In genomic region chr22:50600541-50600940, GRCh38 we compare ENCODE assay signal across 8 cellular contexts. TPM values are rescaled to one million over a fixed set of nuclear protein-coding genes. Genes with fewer than 3 reads are reported as not detected.
DNase-seq lines count a peak whose midpoint lies in the region; ATAC-seq and TF ChIP-seq lines count a peak whose summit lies in the region.

TSS of gene MAPK8IP2 (plus strand) at chr22:50600793. CDS start at chr22:50600819, 26 bp downstream.

- no peaks in the 10 kb centered on the region for H3K9me3 ChIP-seq in spleen

- TF ChIP-seq POLR2A in spleen (IDR thresholded peaks at IDR 0.05): no peak

- CTCF ChIA-PET in activated CD8-positive, alpha-beta memory T cell treated with anti-CD3 and anti-CD28 coated beads, Interleukin-2, amount 10 ng/mL, durations not matched to agents 7 days and 5 days (lab: Charles Lee): no interaction called here
- CTCF ChIA-PET in WTC11 (lab: Charles Lee): interaction anchor here (1.0 kb wide), 1 partner anchor 20 kb away, joined by 3 read pairs; no protein-coding TSS in a partner anchor

- no peak within 1 kb of the TSS for H3K27ac ChIP-seq in spleen

- intact Hi-C loops in left cardiac atrium (cut with DNase I): no loop called here
- intact Hi-C loops in spleen (cut with DNase I; ENCODE audit: low total_unique reads): no loop called here

- H3K4me3 ChIP-seq in spleen: peak within 1 kb of the TSS in 7 of 8 donors; percentile 25 to 71 (median 50)

- H3K9me3 Mint-ChIP-seq in activated CD8-positive, alpha-beta memory T cell treated with anti-CD3 and anti-CD28 coated beads, Interleukin-2, amount 10 ng/mL, durations not matched to agents 7 days and 5 days (ENCODE audit: low read depth): no peaks in the 10 kb centered on the region
- H3K9me3 Mint-ChIP-seq in WTC11: no peaks in the 10 kb centered on the region

- peaks cover 6% of the 10 kb centered on the region for H3K4me1 Mint-ChIP-seq in activated CD8-positive, alpha-beta memory T cell treated with anti-CD3 and anti-CD28 coated beads, Interleukin-2, amount 10 ng/mL, durations not matched to agents 7 days and 5 days
- H3K4me1 Mint-ChIP-seq in WTC11: peaks cover 12% of the 10 kb centered on the region; the same call in 1 of the 2 replicates

- H3K36me3 ChIP-seq in spleen: peaks cover 0 to 5% (median 0%) of the 10 kb centered on the region in 6 donors

- peak; percentile 35 for ATAC-seq in activated CD8-positive, alpha-beta memory T cell treated with anti-CD3 and anti-CD28 coated beads, Interleukin-2, amount 10 ng/mL, durations not matched to agents 7 days and 5 days
- ATAC-seq in WTC11 (peak; percentile 21), left cardiac atrium (peak; percentile 56 to 58), HG03135 (IDR thresholded peaks at IDR 0.05; ENCODE audit: unreplicated experiment) (no peak)

- H3K27ac Mint-ChIP-seq in activated CD8-positive, alpha-beta memory T cell treated with anti-CD3 and anti-CD28 coated beads, Interleukin-2, amount 10 ng/mL, durations not matched to agents 7 days and 5 days: no peak within 1 kb of the TSS
- no peak within 1 kb of the TSS for H3K27ac Mint-ChIP-seq in WTC11

- peaks cover 5 to 75% (median 51%) of the 10 kb centered on the region in 7 donors for H3K27me3 ChIP-seq in spleen (replicated peaks in 1 of 7)

- WGBS in spleen, 5 donors: 0 to 1% (median 1%) methylated on average over 4 to 61 of the region's 62 CpGs

- TF ChIP-seq CTCF in WTC11 (IDR thresholded peaks at IDR 0.05) (no peak), spleen (IDR thresholded peaks at IDR 0.05 in 8 of 11, conservative IDR thresholded peaks at IDR 0.05 in 3 of 11) (no peak)

- no peak for DNase-seq in activated CD8-positive, alpha-beta memory T cell treated with anti-CD3 and anti-CD28 coated beads, Interleukin-2, amount 10 ng/mL, durations not matched to agents 7 days and 5 days
- DNase-seq in activated CD8-positive, alpha-beta memory T cell treated with anti-CD3 and anti-CD28 coated beads for 24 hours: no peak
- no peak for DNase-seq in WTC11 (ENCODE audit: low spot score)
- DNase-seq in left cardiac atrium: no peak
- peak; percentile 70 for DNase-seq in spleen
- DNase-seq in DMS153 (lab: John Stamatoyannopoulos, UW): no peak
- DNase-seq in SIG-M5 (lab: John Stamatoyannopoulos, UW): no peak

- peak within 1 kb of the TSS; percentile 27 for H3K4me3 Mint-ChIP-seq in activated CD8-positive, alpha-beta memory T cell treated with anti-CD3 and anti-CD28 coated beads, Interleukin-2, amount 10 ng/mL, durations not matched to agents 7 days and 5 days
- peak within 1 kb of the TSS; percentile 62 for H3K4me3 Mint-ChIP-seq in WTC11

- no peaks in the 10 kb centered on the region for H3K36me3 Mint-ChIP-seq in activated CD8-positive, alpha-beta memory T cell treated with anti-CD3 and anti-CD28 coated beads, Interleukin-2, amount 10 ng/mL, durations not matched to agents 7 days and 5 days
- H3K36me3 Mint-ChIP-seq in WTC11: no peaks in the 10 kb centered on the region

- H3K4me1 ChIP-seq in spleen: peaks cover 0 to 30% (median 16%) of the 10 kb centered on the region in 6 donors

- H3K27me3 Mint-ChIP-seq in activated CD8-positive, alpha-beta memory T cell treated with anti-CD3 and anti-CD28 coated beads, Interleukin-2, amount 10 ng/mL, durations not matched to agents 7 days and 5 days: peaks cover 45% of the 10 kb centered on the region
- H3K27me3 Mint-ChIP-seq in WTC11 (ENCODE audit: low read depth): peaks cover 69% of the 10 kb centered on the region

- POLR2A ChIA-PET in WTC11 (lab: Charles Lee): no interaction called here

TF ChIP-seq in WTC11, 78 proteins besides CTCF, POLR2A, EP300 and RAD21:
- TF ChIP-seq MXD4 (CRISPR knock-in tag; IDR thresholded peaks at IDR 0.05; ENCODE audit: borderline replicate concordance) (no peak), ZNF232 (CRISPR knock-in tag; IDR thresholded peaks at IDR 0.05) (no peak), FOXJ3 (CRISPR knock-in tag; IDR thresholded peaks at IDR 0.05; ENCODE audit: borderline replicate concordance) (no peak), CBFB (CRISPR knock-in tag; IDR thresholded peaks at IDR 0.05; ENCODE audit: low read depth) (no peak), ZBTB21 (CRISPR knock-in tag; IDR thresholded peaks at IDR 0.05; ENCODE audit: borderline replicate concordance) (no peak), ZNF396 (CRISPR knock-in tag; IDR thresholded peaks at IDR 0.05; ENCODE audit: borderline replicate concordance) (no peak), ZMAT4 (CRISPR knock-in tag; IDR thresholded peaks at IDR 0.05) (no peak), PREB (CRISPR knock-in tag; IDR thresholded peaks at IDR 0.05; ENCODE audit: borderline replicate concordance) (no peak), NR3C1 (CRISPR knock-in tag; conservative IDR thresholded peaks at IDR 0.05; ENCODE audit: low read depth) (no peak), USF2 (CRISPR knock-in tag; IDR thresholded peaks at IDR 0.05) (no peak), SMAD4 (CRISPR knock-in tag; IDR thresholded peaks at IDR 0.05) (no peak), ELF4 (CRISPR knock-in tag; IDR thresholded peaks at IDR 0.05; ENCODE audit: low read depth) (no peak), MLX (CRISPR knock-in tag; IDR thresholded peaks at IDR 0.05) (no peak), NR2C2 (CRISPR knock-in tag; IDR thresholded peaks at IDR 0.05) (no peak), SP1 (CRISPR knock-in tag; conservative IDR thresholded peaks at IDR 0.05) (no peak), JAZF1 (CRISPR knock-in tag; IDR thresholded peaks at IDR 0.05) (no peak), ZNF138 (CRISPR knock-in tag; conservative IDR thresholded peaks at IDR 0.05) (no peak), ETV6 (CRISPR knock-in tag; IDR thresholded peaks at IDR 0.05) (no peak)
TF ChIP-seq in WTC11: peak in this region for 0.

RNA-seq across cellular contexts. Expression of gene MAPK8IP2, which starts in this region (rescaled TPM):
- total RNA-seq in activated CD8-positive, alpha-beta memory T cell treated with anti-CD3 and anti-CD28 coated beads, Interleukin-2, amount 10 ng/mL, durations not matched to agents 7 days and 5 days: under 1 TPM; 0.19 to 0.29 TPM
- total RNA-seq in WTC11 (2021): 1.8 to 4.9 TPM (median 1.9 TPM) in 3 replicates
- total RNA-seq in left cardiac atrium: 1 to 10 TPM in 1 of 2 donors, under 1 TPM in 1; 0.42 to 1.1 TPM
- 1 to 10 TPM in 3 of 7 donors, under 1 TPM in 4; 0.64 to 2.7 (median 0.79) TPM for total RNA-seq in spleen
- polyA plus RNA-seq in spleen: under 1 TPM; 0.22 to 0.99 (median 0.29) TPM

Comparison
In these comparisons a context has a peak if more than half of its experiments do, and no peak if none do; other contexts are left out.
1. Peak in ATAC-seq in activated CD8-positive, alpha-beta memory T cell treated with anti-CD3 and anti-CD28 coated beads, Interleukin-2, amount 10 ng/mL, durations not matched to agents 7 days and 5 days; RNA of the gene not detected or under 1 TPM.